ENCODE assay signal across 25 cellular contexts in genomic region chr7:158192184-158192835, GRCh38.
"Had no signal": no experiment of that assay in that cellular context is flagged by ENCODE, and none has a peak within 500 bp of the region (broad histone marks: within the 10 kb centered on the region; RNA-seq: fewer than 3 reads in every experiment).

No MANE protein-coding gene starts in this region.

- H3K9ac ChIP-seq: neural progenitor cell had no signal

- H3K27me3 ChIP-seq: left lung, neural progenitor cell, ovary, right atrium auricular region, right lobe of liver, stomach, testis, thyroid gland, transverse colon, upper lobe of left lung, vagina had no signal

- H3K4me2 ChIP-seq: neural progenitor cell, smooth muscle cell had no signal

- H3K27ac ChIP-seq: left lung, neural progenitor cell, ovary, right atrium auricular region, right lobe of liver, stomach, testis, thyroid gland, transverse colon, upper lobe of left lung, vagina had no signal

- H3K36me3 ChIP-seq: left lung, neural progenitor cell, ovary, right atrium auricular region, right lobe of liver, thyroid gland, transverse colon, upper lobe of left lung, vagina had no signal

- DNase-seq: hippocampal formation; left colon; left lung; mesendoderm; naive B cell; natural killer cell; nephron progenitor cell; ovary; right lobe of liver; stimulated activated CD4-positive, alpha-beta T cell treated with anti-CD3 and anti-CD28 coated beads, Interleukin-12 subunit alpha, Interleukin-12 subunit beta, amount 100 ng/mL, for 4 hours; stimulated activated CD4-positive, alpha-beta T cell treated with anti-CD3 and anti-CD28 coated beads, Interleukin-15, amount 100 ng/mL, for 24 hours; stimulated activated CD4-positive, alpha-beta T cell treated with anti-CD3 and anti-CD28 coated beads, Interleukin-2, amount 100 ng/mL, for 24 hours; stimulated activated CD4-positive, alpha-beta T cell treated with anti-CD3 and anti-CD28 coated beads, Interleukin-4, amount 100 ng/mL, for 1 hour; stimulated activated naive B cell treated with anti-CD40 and anti-IgM and Interleukin-4, amounts not matched to agents 10 μg/mL and 1 μg/mL and 100 μg/mL, for 72 hours; stimulated activated naive CD8-positive, alpha-beta T cell treated with anti-CD3 and anti-CD28 coated beads, Interleukin-15, Interleukin-2, amounts not matched to agents 100 U/mL and 50 U/mL, for 24 hours; stomach; testis; thyroid gland; transverse colon had no signal

- H3K9me3 ChIP-seq: right lobe of liver, testis, thyroid gland, vagina had no signal

- H3K4me1 ChIP-seq: left lung, neural progenitor cell, right atrium auricular region, right lobe of liver, stomach, testis, thyroid gland, transverse colon, upper lobe of left lung, vagina had no signal

- H2AFZ ChIP-seq: neural progenitor cell had no signal

- ATAC-seq: left colon; left lung; natural killer cell; right lobe of liver; stimulated activated naive B cell treated with anti-CD40 and anti-IgM and Interleukin-4, amounts not matched to agents 10 μg/mL and 1 μg/mL and 100 μg/mL, for 72 hours; stimulated activated naive CD8-positive, alpha-beta T cell treated with anti-CD3 and anti-CD28 coated beads, Interleukin-15, Interleukin-2, amounts not matched to agents 100 U/mL and 50 U/mL, for 24 hours had no signal

- H3K4me3 ChIP-seq: left lung, lung, neural progenitor cell, ovary, right atrium auricular region, right lobe of liver, smooth muscle cell, stomach, testis, thyroid gland, transverse colon, upper lobe of left lung, vagina had no signal
